Comparison of ENCODE assay signal across 12 cellular contexts in the genomic region with DNA sequence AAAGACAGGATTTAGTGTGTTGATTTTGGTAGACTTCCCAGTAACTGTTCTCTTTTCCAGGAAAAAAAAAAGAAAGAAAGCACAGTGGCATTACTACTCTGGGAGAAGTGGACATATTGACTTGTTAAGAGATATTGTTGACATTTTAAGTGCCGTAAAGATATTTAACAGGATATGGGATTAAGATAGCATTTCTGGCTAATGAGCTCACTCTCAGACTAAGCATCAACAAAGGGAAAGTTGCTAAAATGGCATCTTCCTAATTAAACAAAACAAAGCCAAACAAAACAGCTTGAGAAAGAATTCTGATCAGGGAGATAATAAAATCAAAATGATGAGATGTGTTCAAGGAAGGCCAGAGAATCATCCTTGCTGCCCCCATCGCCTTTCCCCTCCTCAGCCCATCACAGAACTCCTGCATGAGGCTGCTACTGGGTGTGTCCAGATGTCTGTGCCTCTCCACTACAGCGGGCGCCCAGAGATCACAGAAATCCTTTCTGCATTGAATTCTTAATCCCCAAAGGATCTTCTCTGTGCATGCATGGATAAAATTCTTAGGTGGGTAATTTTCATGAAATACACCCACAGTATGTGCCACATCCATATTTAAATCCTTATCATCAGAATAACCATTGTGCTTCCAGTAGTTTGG.
"Had no signal": no experiment of that assay in that cellular context is flagged by ENCODE, and none has a peak within 500 bp of the region (broad histone marks: within the 10 kb centered on the region; RNA-seq: fewer than 3 reads in every experiment).

No MANE protein-coding gene starts in this region.

- H3K4me3 Mint-ChIP-seq: activated CD8-positive, alpha-beta T cell treated with anti-CD3 and anti-CD28 coated beads for 36 hours; activated naive CD8-positive, alpha-beta T cell treated with anti-CD3 and anti-CD28 coated beads, Interleukin-2, amount 50 U/mL, for 24 hours; activated T-helper 1 cell treated with anti-CD3 and anti-CD28 coated beads, Interleukin-12 subunit alpha, Interleukin-12 subunit beta, Interleukin-2, Interleukin-4 antibody, amounts not matched to agents 30 ng/mL and 10 ng/mL and 1 ng/mL, durations not matched to agents 14 hours and 24 hours and 36 hours; mesothelial cell of epicardium; T-cell had no signal

- H3K27ac Mint-ChIP-seq: activated CD8-positive, alpha-beta T cell treated with anti-CD3 and anti-CD28 coated beads for 36 hours; activated naive CD8-positive, alpha-beta T cell treated with anti-CD3 and anti-CD28 coated beads, Interleukin-2, amount 50 U/mL, for 24 hours; activated T-helper 1 cell treated with anti-CD3 and anti-CD28 coated beads, Interleukin-12 subunit alpha, Interleukin-12 subunit beta, Interleukin-2, Interleukin-4 antibody, amounts not matched to agents 30 ng/mL and 10 ng/mL and 1 ng/mL, durations not matched to agents 14 hours and 24 hours and 36 hours; mesothelial cell of epicardium; T-cell had no signal

- H3K9me3 Mint-ChIP-seq: activated CD8-positive, alpha-beta T cell treated with anti-CD3 and anti-CD28 coated beads for 36 hours; activated naive CD8-positive, alpha-beta T cell treated with anti-CD3 and anti-CD28 coated beads, Interleukin-2, amount 50 U/mL, for 24 hours; activated T-helper 1 cell treated with anti-CD3 and anti-CD28 coated beads, Interleukin-12 subunit alpha, Interleukin-12 subunit beta, Interleukin-2, Interleukin-4 antibody, amounts not matched to agents 30 ng/mL and 10 ng/mL and 1 ng/mL, durations not matched to agents 14 hours and 24 hours and 36 hours; mesothelial cell of epicardium; T-cell had no signal

- DNase-seq: activated CD4-positive, alpha-beta T cell treated with anti-CD3 and anti-CD28 coated beads for 4 hours; activated CD8-positive, alpha-beta memory T cell treated with anti-CD3 and anti-CD28 coated beads, Interleukin-2, amount 50 U/mL, for 4 hours; activated CD8-positive, alpha-beta T cell treated with anti-CD3 and anti-CD28 coated beads for 36 hours; activated naive CD4-positive, alpha-beta T cell treated with Interleukin-2 at 50 U/mL for 16 hours; activated naive CD8-positive, alpha-beta T cell treated with anti-CD3 and anti-CD28 coated beads, Interleukin-2, amount 50 U/mL, for 24 hours; hippocampal formation; kidney glomerular epithelial cell; pancreas; T-cell; T1000 had no signal

- ATAC-seq: activated CD8-positive, alpha-beta T cell treated with anti-CD3 and anti-CD28 coated beads for 36 hours; activated naive CD8-positive, alpha-beta T cell treated with anti-CD3 and anti-CD28 coated beads, Interleukin-2, amount 50 U/mL, for 24 hours; pancreas; T-cell had no signal

- H3K4me1 Mint-ChIP-seq: activated naive CD8-positive, alpha-beta T cell treated with anti-CD3 and anti-CD28 coated beads, Interleukin-2, amount 50 U/mL, for 24 hours; T-cell had no signal

- H3K36me3 Mint-ChIP-seq: mesothelial cell of epicardium, T-cell had no signal
